Comparison of ENCODE assay signal across 10 cellular contexts in the genomic region with DNA sequence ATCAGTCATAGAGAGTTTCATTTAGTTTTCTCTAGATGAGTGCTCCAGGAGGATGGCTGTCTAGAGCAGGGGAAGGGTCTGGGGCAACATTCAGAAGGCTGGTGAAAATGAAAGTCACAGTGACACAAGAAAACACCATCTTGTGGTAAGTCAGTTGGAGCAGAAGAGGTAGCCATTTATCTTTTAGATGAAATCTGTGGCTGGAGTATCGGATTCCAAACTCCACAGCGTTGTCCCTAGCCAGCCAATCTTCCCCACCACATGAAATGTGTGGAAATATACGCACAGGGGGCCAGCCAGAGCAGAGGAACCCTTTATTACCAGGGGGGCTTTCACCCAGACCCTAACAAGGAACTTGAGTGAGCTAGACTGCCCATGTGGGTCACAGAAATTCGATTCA. TPM values are rescaled to one million over a fixed set of nuclear protein-coding genes. Genes with fewer than 3 reads are reported as not detected.
DNase-seq lines count a peak whose midpoint lies in the region; ATAC-seq lines count a peak whose summit lies in the region.
"Had no signal": no experiment of that assay in that cellular context is flagged by ENCODE, and none has a peak within 500 bp of the region (broad histone marks: within the 10 kb centered on the region; RNA-seq: fewer than 3 reads in every experiment).

No MANE protein-coding gene starts in this region.

- ATAC-seq in GM21390 (IDR thresholded peaks at IDR 0.05; ENCODE audit: unreplicated experiment) = peak; percentile 7
- no peak for ATAC-seq in naive B cell (ENCODE audit: low read depth in 2 of 2)
- no peak for ATAC-seq in HG02884 (IDR thresholded peaks at IDR 0.05; ENCODE audit: unreplicated experiment)
- no peak for ATAC-seq in GM18909 (IDR thresholded peaks at IDR 0.05; ENCODE audit: poor library complexity, unreplicated experiment)

- POLR2A ChIA-PET in CD8-positive, alpha-beta memory T cell (lab: Charles Lee) = interaction anchor here (1.0 to 3.7 kb wide), 7 partner anchors 10 to 269 kb away, joined by 3 to 20 read pairs (median 7); a partner anchor contains a TSS
- POLR2A ChIA-PET in activated CD4-positive, alpha-beta memory T cell treated with anti-CD3 and anti-CD28 coated beads for 36 hours (lab: Charles Lee) = interaction anchor here (1.0 to 21.3 kb wide), 7 partner anchors 10 to 65 kb away, joined by 3 to 504 read pairs (median 8); a partner anchor contains a TSS

- H3K9me3 ChIP-seq in CD8-positive, alpha-beta memory T cell (ENCODE audit: low read length) = no peaks in the 10 kb centered on the region

- H3K36me3 ChIP-seq in CD8-positive, alpha-beta memory T cell (ENCODE audit: insufficient read depth, low read length) = no peaks in the 10 kb centered on the region

- H3K4me1 Mint-ChIP-seq in CD8-positive, alpha-beta memory T cell = peaks cover 94 to 98% (median 98%) of the 10 kb centered on the region in 3 donors
- peaks cover 95% of the 10 kb centered on the region for H3K4me1 Mint-ChIP-seq in activated CD4-positive, alpha-beta memory T cell treated with anti-CD3 and anti-CD28 coated beads for 36 hours (ENCODE audit: low read depth)
- peaks cover 84 to 95% (median 92%) of the 10 kb centered on the region in 3 donors for H3K4me1 Mint-ChIP-seq in naive B cell
- H3K4me1 Mint-ChIP-seq: neural crest cell had no signal

- H3K9me3 Mint-ChIP-seq in CD8-positive, alpha-beta memory T cell = no peaks in the 10 kb centered on the region
- no peaks in the 10 kb centered on the region for H3K9me3 Mint-ChIP-seq in activated CD4-positive, alpha-beta memory T cell treated with anti-CD3 and anti-CD28 coated beads for 36 hours
- H3K9me3 Mint-ChIP-seq in naive B cell = no peaks in the 10 kb centered on the region
- H3K9me3 Mint-ChIP-seq: neural crest cell had no signal

- no peak for DNase-seq in CD8-positive, alpha-beta memory T cell
- peak; percentile 59 for DNase-seq in activated CD4-positive, alpha-beta memory T cell treated with anti-CD3 and anti-CD28 coated beads for 36 hours
- DNase-seq in naive B cell = no peak
- DNase-seq in NCI-H146 treated with DMSO at 0.1 percent for 48 hours (lab: John Stamatoyannopoulos, UW; ENCODE audit: unreplicated experiment) = no peak
- DNase-seq in T1000 (lab: John Stamatoyannopoulos, UW) = no peak
- DNase-seq: NCI-H2029 had no signal

- H3K4me3 Mint-ChIP-seq in CD8-positive, alpha-beta memory T cell = peak overlapping the region; percentile 75 to 93 (median 83)
- H3K4me3 Mint-ChIP-seq in activated CD4-positive, alpha-beta memory T cell treated with anti-CD3 and anti-CD28 coated beads for 36 hours = peak overlapping the region; percentile 66
- H3K4me3 Mint-ChIP-seq in naive B cell = peak overlapping the region; percentile 66 to 93 (median 82)
- H3K4me3 Mint-ChIP-seq: neural crest cell had no signal

- peaks cover 99% of the 10 kb centered on the region for H3K4me1 ChIP-seq in CD8-positive, alpha-beta memory T cell (ENCODE audit: insufficient read depth, low read length)

- intact Hi-C loops in activated CD4-positive, alpha-beta memory T cell treated with anti-CD3 and anti-CD28 coated beads for 36 hours (cut with micrococcal nuclease) = loop anchor here (1.0 to 5.0 kb wide), 3 partner anchors 15 to 353 kb away; a partner anchor contains a TSS

- CTCF ChIA-PET in CD8-positive, alpha-beta memory T cell (lab: Charles Lee) = interaction anchor here (0.8 to 5.6 kb wide), 14 partner anchors 8 to 352 kb away, joined by 3 to 24 read pairs (median 6); a partner anchor contains a TSS
- CTCF ChIA-PET in activated CD4-positive, alpha-beta memory T cell treated with anti-CD3 and anti-CD28 coated beads for 36 hours (lab: Charles Lee) = interaction anchor here (0.7 to 5.2 kb wide), 8 partner anchors 17 to 82 kb away, joined by 3 to 30 read pairs (median 4); a partner anchor contains a TSS

- H3K27ac ChIP-seq in CD8-positive, alpha-beta memory T cell (ENCODE audit: low read depth, low read length) = peak overlapping the region; percentile 7

- H3K36me3 Mint-ChIP-seq in CD8-positive, alpha-beta memory T cell = peaks cover 0 to 4% (median 3%) of the 10 kb centered on the region in 3 donors
- peaks cover 5% of the 10 kb centered on the region for H3K36me3 Mint-ChIP-seq in activated CD4-positive, alpha-beta memory T cell treated with anti-CD3 and anti-CD28 coated beads for 36 hours
- peaks cover 0 to 5% of the 10 kb centered on the region in 2 donors for H3K36me3 Mint-ChIP-seq in naive B cell

- peak overlapping the region; percentile 84 to 99 (median 94) for H3K27ac Mint-ChIP-seq in CD8-positive, alpha-beta memory T cell
- H3K27ac Mint-ChIP-seq in activated CD4-positive, alpha-beta memory T cell treated with anti-CD3 and anti-CD28 coated beads for 36 hours = peak overlapping the region; percentile 93
- H3K27ac Mint-ChIP-seq in naive B cell = peak overlapping the region; percentile 81 to 99 (median 98)

- no peaks in the 10 kb centered on the region for H3K27me3 Mint-ChIP-seq in CD8-positive, alpha-beta memory T cell
- H3K27me3 Mint-ChIP-seq in activated CD4-positive, alpha-beta memory T cell treated with anti-CD3 and anti-CD28 coated beads for 36 hours = no peaks in the 10 kb centered on the region
- no peaks in the 10 kb centered on the region for H3K27me3 Mint-ChIP-seq in naive B cell

- no peaks in the 10 kb centered on the region for H3K27me3 ChIP-seq in CD8-positive, alpha-beta memory T cell (ENCODE audit: insufficient read depth, low read length, poor library complexity, severe bottlenecking)

- peak overlapping the region; percentile 54 for H3K4me3 ChIP-seq in CD8-positive, alpha-beta memory T cell (ENCODE audit: low read length)

RNA-seq across cellular contexts. Expression of a gene that starts 15.9 kb away (rescaled TPM):
- total RNA-seq in CD8-positive, alpha-beta memory T cell = 100 to 1,000 TPM; 295 to 311 TPM
- polyA plus RNA-seq in CD8-positive, alpha-beta memory T cell = 207 TPM
- total RNA-seq in activated CD4-positive, alpha-beta memory T cell treated with anti-CD3 and anti-CD28 coated beads for 36 hours = 100 to 1,000 TPM; 153 to 159 TPM
- 100 to 1,000 TPM; 224 to 432 (median 315) TPM for polyA plus RNA-seq in naive B cell (ENCODE audit: low read depth in 6 of 6)
